10 cellular contexts compared by ENCODE assay signal in genomic region chr1:28086651-28087050, GRCh38. TPM values are rescaled to one million over a fixed set of nuclear protein-coding genes. Genes with fewer than 3 reads are reported as not detected.
DNase-seq lines count a peak whose midpoint lies in the region; ATAC-seq and TF ChIP-seq lines count a peak whose summit lies in the region.
"Had no signal": no experiment of that assay in that cellular context is flagged by ENCODE, and none has a peak within 500 bp of the region (broad histone marks: within the 10 kb centered on the region; RNA-seq: fewer than 3 reads in every experiment).

No MANE protein-coding gene starts in this region.

- H3K36me3 Mint-ChIP-seq in T-helper 17 cell (ENCODE audit: low read depth) (peaks cover 2% of the 10 kb centered on the region), immature natural killer cell (no peaks in the 10 kb centered on the region)

- H3K36me3 ChIP-seq in BLaER1: no peaks in the 10 kb centered on the region
- H3K36me3 ChIP-seq: colonic mucosa had no signal

- TF ChIP-seq CTCF in GM12875 (IDR thresholded peaks at IDR 0.05; ENCODE audit: borderline replicate concordance, insufficient read depth, low read depth, low read length) (no peak), GM10266 (IDR thresholded peaks at IDR 0.05; ENCODE audit: control insufficient read depth, insufficient read depth, low read depth, missing control alignments) (no peak)

- H3K9ac ChIP-seq in BLaER1: no peak overlapping the region

- no peak for DNase-seq in T-helper 17 cell
- DNase-seq in immature natural killer cell: no peak
- no peak for DNase-seq in GM10266 (ENCODE audit: extremely low spot score)
- DNase-seq in DMS 273 (lab: John Stamatoyannopoulos, UW; ENCODE audit: unreplicated experiment): no peak
- DNase-seq in HPDE6-E6E7 (ENCODE audit: extremely low spot score): no peak
- no peak for DNase-seq in activated effector memory CD4-positive, alpha-beta T cell treated with Interleukin-2 at 50 U/mL for 16 hours
- DNase-seq: colonic mucosa had no signal

- H3K27ac Mint-ChIP-seq in T-helper 17 cell: peak overlapping the region; percentile 94
- peak overlapping the region in 3 of 6 donors; percentile 96 to 98 (median 96) for H3K27ac Mint-ChIP-seq in immature natural killer cell

- H3K4me3 ChIP-seq in BLaER1 (no peak overlapping the region), GM12875 (ENCODE audit: low read depth, low read length) (peak overlapping the region; percentile 87)

- H3K4me1 ChIP-seq in BLaER1: peaks cover 19% of the 10 kb centered on the region

- ATAC-seq in T-helper 17 cell: no peak

- no peaks in the 10 kb centered on the region for H3K27me3 ChIP-seq in BLaER1
- H3K27me3 ChIP-seq: colonic mucosa had no signal

- peak overlapping the region; percentile 93 for H3K4me2 ChIP-seq in BLaER1

- H3K4me3 Mint-ChIP-seq in T-helper 17 cell: peak overlapping the region; percentile 100
- peak overlapping the region; percentile 38 to 99 (median 95) for H3K4me3 Mint-ChIP-seq in immature natural killer cell

- H3K27ac ChIP-seq in BLaER1: no peak overlapping the region

- H3K4me1 Mint-ChIP-seq in T-helper 17 cell (peaks cover 29% of the 10 kb centered on the region), immature natural killer cell (peaks cover 37 to 59% of the 10 kb centered on the region in 2 donors)

- H4K20me1 ChIP-seq in BLaER1: peaks cover 38% of the 10 kb centered on the region

- H3K9me3 ChIP-seq in BLaER1 (no peaks in the 10 kb centered on the region), T-helper 17 cell (ENCODE audit: control insufficient read depth, low read length, poor library complexity, severe bottlenecking) (no peaks in the 10 kb centered on the region)
- H3K9me3 ChIP-seq: colonic mucosa had no signal

- H3K27me3 Mint-ChIP-seq in T-helper 17 cell (no peaks in the 10 kb centered on the region), immature natural killer cell (ENCODE audit: low read depth in 3 of 3) (peaks cover 0 to 12% (median 11%) of the 10 kb centered on the region in 3 donors)
- H3K27me3 Mint-ChIP-seq: stimulated activated naive CD8-positive, alpha-beta T cell treated with anti-CD3 and anti-CD28 coated beads, Interleukin-15, Interleukin-2, amounts not matched to agents 100 ng/mL and 50 ng/mL, for 24 hours had no signal

- no peaks in the 10 kb centered on the region for H3K9me3 Mint-ChIP-seq in immature natural killer cell
- H3K9me3 Mint-ChIP-seq: stimulated activated naive CD8-positive, alpha-beta T cell treated with anti-CD3 and anti-CD28 coated beads, Interleukin-15, Interleukin-2, amounts not matched to agents 100 ng/mL and 50 ng/mL, for 24 hours had no signal

RNA-seq across cellular contexts. Expression of gene EYA3, which starts 1.8 kb away (rescaled TPM):
- 10 to 100 TPM; 12.5 to 13.8 TPM for total RNA-seq in T-helper 17 cell
- 10 to 100 TPM in 1 of 3 donors, 1 to 10 TPM in 2; 7.8 to 15.6 (median 9.3) TPM for polyA plus RNA-seq in immature natural killer cell
